Comparison of ENCODE assay signal across 8 cellular contexts in the genomic region with DNA sequence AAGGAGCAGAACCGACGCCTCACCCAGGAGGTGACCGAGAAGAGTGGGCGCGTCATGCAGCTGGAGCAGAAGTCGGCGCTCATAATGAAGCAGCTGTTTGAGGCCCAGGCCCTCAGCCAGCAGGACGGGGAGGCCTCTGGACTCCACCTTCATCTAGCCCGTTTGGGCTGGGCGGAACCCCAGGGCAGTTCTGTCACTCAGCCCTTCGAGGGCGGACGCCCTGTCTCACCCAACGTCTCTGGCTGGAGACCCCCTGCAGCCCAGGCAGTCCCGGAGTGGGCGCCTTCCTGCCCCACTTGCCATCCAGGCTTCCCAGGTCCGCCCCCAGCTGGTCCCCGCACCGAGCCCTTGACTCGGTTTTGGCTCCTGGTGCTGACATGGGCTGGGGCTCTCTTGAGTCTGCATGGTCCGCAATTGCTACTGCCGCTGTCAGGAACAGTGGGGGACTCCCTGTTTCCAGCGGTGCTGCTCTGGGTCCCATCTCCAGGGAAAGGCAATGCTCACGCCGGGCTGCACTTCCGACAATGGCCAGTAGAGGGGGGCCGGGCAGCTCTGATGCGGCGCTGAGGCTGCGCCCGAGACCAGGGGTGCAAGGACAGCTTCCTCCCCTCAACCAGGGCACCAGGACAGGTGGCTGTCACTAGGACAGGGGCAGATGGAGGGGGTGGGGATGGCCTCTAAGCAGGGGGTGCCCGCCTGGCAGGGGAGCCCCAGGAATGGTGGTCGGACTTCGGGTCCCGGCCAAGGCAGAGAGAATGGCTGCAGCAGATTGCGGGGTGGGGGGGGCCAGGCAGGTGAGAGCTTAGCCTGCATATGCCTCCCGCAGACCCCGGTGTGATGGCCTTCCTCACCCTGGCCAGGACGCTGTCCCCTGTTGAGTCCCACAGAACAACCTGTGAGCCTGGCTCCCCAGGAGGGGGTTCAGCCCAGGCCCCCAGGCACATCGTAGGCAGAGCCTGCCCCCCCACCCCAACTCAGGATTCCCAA.
DNase-seq lines count a peak whose midpoint lies in the region; ATAC-seq lines count a peak whose summit lies in the region.

No MANE protein-coding gene starts in this region.

- peak overlapping the region in 1 of 2 donors; percentile 68 for H3K27ac Mint-ChIP-seq in effector memory CD8-positive, alpha-beta T cell

- H3K27me3 ChIP-seq in H7 (ENCODE audit: control insufficient read depth, insufficient read depth, low read length): no peaks in the 10 kb centered on the region

- no peaks in the 10 kb centered on the region for H3K27me3 Mint-ChIP-seq in effector memory CD8-positive, alpha-beta T cell

- DNase-seq in COLO668 (lab: John Stamatoyannopoulos, UW; ENCODE audit: unreplicated experiment) (peak; percentile 56), H7 (peak; percentile 94), NCI-H2171 (lab: John Stamatoyannopoulos, UW) (peak; percentile 22), midbrain (lab: John Stamatoyannopoulos, UW) (peak; percentile 70), DMS114 treated with DMSO at 0.1 percent for 48 hours (lab: John Stamatoyannopoulos, UW; ENCODE audit: unreplicated experiment) (no peak)
- peak; percentile 90 for DNase-seq in activated CD8-positive, alpha-beta memory T cell treated with anti-CD3 and anti-CD28 coated beads for 24 hours
- peak; percentile 73 to 78 (median 77) for DNase-seq in effector memory CD8-positive, alpha-beta T cell
- DNase-seq in stimulated activated CD8-positive, alpha-beta memory T cell treated with anti-CD3 and anti-CD28 coated beads, Interleukin-2, amount 100 ng/mL, for 48 hours (ENCODE audit: low read depth in 2 of 2): peak; percentile 64 to 66

- no peak overlapping the region for H3K4me3 ChIP-seq in H7 (ENCODE audit: insufficient read depth, low read depth, low read length)

- peaks cover 7 to 11% of the 10 kb centered on the region in 2 donors for H3K4me1 Mint-ChIP-seq in effector memory CD8-positive, alpha-beta T cell (ENCODE audit: low read depth in 2 of 2)

- H3K36me3 Mint-ChIP-seq in effector memory CD8-positive, alpha-beta T cell (ENCODE audit: insufficient read depth): peaks cover 61% of the 10 kb centered on the region

- no peak overlapping the region for H3K4me3 Mint-ChIP-seq in effector memory CD8-positive, alpha-beta T cell

- H3K36me3 ChIP-seq in H7 (replicated peaks; ENCODE audit: control insufficient read depth, insufficient read depth, low read length): peaks cover 14% of the 10 kb centered on the region

- ATAC-seq in effector memory CD8-positive, alpha-beta T cell (replicated peaks): peak; percentile 89

- no peaks in the 10 kb centered on the region for H3K9me3 Mint-ChIP-seq in effector memory CD8-positive, alpha-beta T cell
